22 cellular contexts compared by ENCODE assay signal in the genomic region with DNA sequence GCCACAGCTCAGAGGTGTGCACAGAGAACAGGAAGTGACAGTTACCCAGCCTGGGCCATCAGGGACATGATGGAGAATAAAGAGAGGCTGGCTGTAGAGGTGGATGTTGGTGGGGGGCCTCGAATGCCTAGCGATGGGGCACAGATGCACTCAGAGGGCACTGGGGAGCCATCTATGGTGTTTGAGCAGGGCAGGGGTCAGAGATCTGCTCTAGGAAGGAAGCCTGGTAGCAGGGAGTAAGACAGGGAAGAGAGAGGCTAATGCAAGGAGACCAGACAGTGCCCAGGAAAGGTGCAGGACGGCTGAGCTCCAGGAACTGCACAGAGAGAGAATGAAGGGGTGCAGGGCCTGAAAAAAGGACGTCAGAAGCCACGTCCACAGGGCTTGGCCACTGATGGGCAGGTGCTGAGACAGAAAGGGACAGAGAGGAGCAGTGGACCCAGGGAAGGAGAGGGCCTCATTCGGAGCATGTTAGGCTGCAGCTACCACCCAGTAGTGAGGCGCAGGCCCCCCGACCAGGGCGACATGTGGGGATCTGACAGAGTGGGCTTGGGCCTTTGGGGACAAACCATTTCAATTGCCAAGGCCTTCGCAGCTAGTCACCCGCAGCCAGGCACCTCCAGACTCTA. TPM values are rescaled to one million over a fixed set of nuclear protein-coding genes. Genes with fewer than 3 reads are reported as not detected.
DNase-seq lines count a peak whose midpoint lies in the region; ATAC-seq, FAIRE-seq and TF ChIP-seq lines count a peak whose summit lies in the region.
"Had no signal": no experiment of that assay in that cellular context is flagged by ENCODE, and none has a peak within 500 bp of the region (broad histone marks: within the 10 kb centered on the region; RNA-seq: fewer than 3 reads in every experiment).

No MANE protein-coding gene starts in this region.

- no peaks in the 10 kb centered on the region for H3K27me3 ChIP-seq in DND-41 (ENCODE audit: insufficient read depth, low read length, poor library complexity)
- peaks cover 0 to 25% of the 10 kb centered on the region in 2 experiments; a peak in 4 of 5 replicates for H3K27me3 ChIP-seq in K562 (ENCODE audit: control insufficient read depth in 2 of 2, insufficient read depth in 2 of 2, low read length in 2 of 2)
- no peaks in the 10 kb centered on the region for H3K27me3 ChIP-seq in osteoblast (ENCODE audit: insufficient read depth, low read length)
- H3K27me3 ChIP-seq in neural progenitor cell, result no peaks in the 10 kb centered on the region
- H3K27me3 ChIP-seq: MG63 had no signal

- no peak for TF ChIP-seq EP300 in K562 (IDR thresholded peaks at IDR 0.05; ENCODE audit: low read length)

- 34% methylated on average over 11 of the region's 11 CpGs for WGBS in K562 (ENCODE audit: insufficient coverage, low coverage, missing lambda C conversion rate)

- H3K4me3 ChIP-seq in DND-41 (ENCODE audit: low read depth in 1 of 2, low read length in 2 of 2) (no peak overlapping the region), K562 (no peak overlapping the region), osteoblast (ENCODE audit: insufficient read depth, low read length) (no peak overlapping the region), neural progenitor cell (no peak overlapping the region)
- H3K4me3 ChIP-seq: MG63, SJCRH30 had no signal

- peak overlapping the region; percentile 26 for H3K27ac Mint-ChIP-seq in activated naive CD8-positive, alpha-beta T cell treated with anti-CD3 and anti-CD28 coated beads, Interleukin-2, amount 10 ng/mL, durations not matched to agents 7 days and 5 days
- H3K27ac Mint-ChIP-seq in activated naive CD8-positive, alpha-beta T cell treated with anti-CD3 and anti-CD28 coated beads, Interleukin-2, amount 50 U/mL, for 24 hours, result no peak overlapping the region
- H3K27ac Mint-ChIP-seq in neural progenitor cell, result no peak overlapping the region
- H3K27ac Mint-ChIP-seq: B cell had no signal

- CTCF ChIA-PET in K562 (lab: Yijun Ruan, JAX; ENCODE audit: low intra/inter-chr PET ratio), result no interaction called here

- H3K9me3 ChIP-seq in DND-41 (ENCODE audit: insufficient read depth, low read length, severe bottlenecking) (no peaks in the 10 kb centered on the region), K562 (replicated peaks; ENCODE audit: control insufficient read depth, insufficient read depth, low read depth, low read length) (no peaks in the 10 kb centered on the region), osteoblast (ENCODE audit: low read depth, low read length) (no peaks in the 10 kb centered on the region), neural progenitor cell (ENCODE audit: low read depth) (no peaks in the 10 kb centered on the region)
- H3K9me3 ChIP-seq: MG63, SJCRH30 had no signal

- ATAC-seq in activated naive CD8-positive, alpha-beta T cell treated with anti-CD3 and anti-CD28 coated beads, Interleukin-2, amount 10 ng/mL, durations not matched to agents 7 days and 5 days (ENCODE audit: low read depth), result no peak
- ATAC-seq in activated naive CD8-positive, alpha-beta T cell treated with anti-CD3 and anti-CD28 coated beads, Interleukin-2, amount 50 U/mL, for 24 hours, result no peak
- ATAC-seq in DND-41 (ENCODE audit: insufficient read depth, low read depth) (0 out of 3 replicates have a peak, but pooled peaks have one; percentile 31), K562 (no peak)
- ATAC-seq: HCT116 had no signal

- DNase-seq in activated naive CD8-positive, alpha-beta T cell treated with anti-CD3 and anti-CD28 coated beads, Interleukin-2, amount 10 ng/mL, durations not matched to agents 7 days and 5 days, result no peak
- DNase-seq in activated naive CD8-positive, alpha-beta T cell treated with anti-CD3 and anti-CD28 coated beads, Interleukin-2, amount 50 U/mL, for 24 hours, result no peak
- DNase-seq in DND-41, result no peak
- no peak for DNase-seq in K562 (ENCODE audit: extremely low read depth in 1 of 4, low spot score in 3 of 4)
- DNase-seq in osteoblast (ENCODE audit: insufficient read length, low spot score, missing footprints), result peak; percentile 65
- no peak for DNase-seq in neural progenitor cell (ENCODE audit: low spot score)
- DNase-seq in Ammon's horn (ENCODE audit: low spot score), result no peak
- no peak for DNase-seq in cerebellum (ENCODE audit: low spot score)
- DNase-seq: EL; KG1; MG63; NCI-H1092 treated with DMSO at 0.1 percent for 48 hours; NCI-H1694 treated with DMSO at 0.1 percent for 48 hours; NCI-H345; NCI-H526 treated with DMSO at 0.1 percent for 48 hours; NK-92 treated with Interleukin-12 subunit alpha and Interleukin-12 subunit beta, amount 100 ng/mL, for 24 hours; SJCRH30 had no signal

- H3K79me2 ChIP-seq in DND-41 (ENCODE audit: insufficient read depth, low read length), result no peaks in the 10 kb centered on the region
- H3K79me2 ChIP-seq in K562 (ENCODE audit: control insufficient read depth, insufficient read depth, low read length), result no peaks in the 10 kb centered on the region
- no peaks in the 10 kb centered on the region for H3K79me2 ChIP-seq in osteoblast (ENCODE audit: insufficient read depth, low read length)
- no peaks in the 10 kb centered on the region for H3K79me2 ChIP-seq in neural progenitor cell (ENCODE audit: low read depth)

- intact Hi-C loops in K562 (cut with micrococcal nuclease), result no loop called here

- no peak overlapping the region for H3K4me2 ChIP-seq in DND-41 (ENCODE audit: insufficient read depth, low read length)
- no peak overlapping the region for H3K4me2 ChIP-seq in K562 (ENCODE audit: insufficient read depth, low read length)
- no peak overlapping the region for H3K4me2 ChIP-seq in osteoblast (ENCODE audit: insufficient read depth, low read length)
- H3K4me2 ChIP-seq in neural progenitor cell, result no peak overlapping the region

- H3K4me3 Mint-ChIP-seq in activated naive CD8-positive, alpha-beta T cell treated with anti-CD3 and anti-CD28 coated beads, Interleukin-2, amount 10 ng/mL, durations not matched to agents 7 days and 5 days, result no peak overlapping the region
- H3K4me3 Mint-ChIP-seq in activated naive CD8-positive, alpha-beta T cell treated with anti-CD3 and anti-CD28 coated beads, Interleukin-2, amount 50 U/mL, for 24 hours, result no peak overlapping the region
- no peak overlapping the region for H3K4me3 Mint-ChIP-seq in neural progenitor cell
- H3K4me3 Mint-ChIP-seq: B cell had no signal

- no peak for FAIRE-seq in K562 (lab: Jason Lieb, UNC)
- FAIRE-seq: GM18507 had no signal

- H3K9me3 Mint-ChIP-seq in activated naive CD8-positive, alpha-beta T cell treated with anti-CD3 and anti-CD28 coated beads, Interleukin-2, amount 10 ng/mL, durations not matched to agents 7 days and 5 days, result no peaks in the 10 kb centered on the region
- H3K9me3 Mint-ChIP-seq in activated naive CD8-positive, alpha-beta T cell treated with anti-CD3 and anti-CD28 coated beads, Interleukin-2, amount 50 U/mL, for 24 hours, result no peaks in the 10 kb centered on the region
- H3K9me3 Mint-ChIP-seq in neural progenitor cell, result no peaks in the 10 kb centered on the region

- H3K9ac ChIP-seq in DND-41 (ENCODE audit: low read depth, low read length) (no peak overlapping the region), K562 (ENCODE audit: insufficient read depth in 1 of 2, low read depth in 2 of 2, low read length in 2 of 2) (no peak overlapping the region), neural progenitor cell (no peak overlapping the region)

- peaks cover 9% of the 10 kb centered on the region for H3K4me1 Mint-ChIP-seq in activated naive CD8-positive, alpha-beta T cell treated with anti-CD3 and anti-CD28 coated beads, Interleukin-2, amount 10 ng/mL, durations not matched to agents 7 days and 5 days
- H3K4me1 Mint-ChIP-seq in activated naive CD8-positive, alpha-beta T cell treated with anti-CD3 and anti-CD28 coated beads, Interleukin-2, amount 50 U/mL, for 24 hours, result peaks cover 3% of the 10 kb centered on the region
- peaks cover 18% of the 10 kb centered on the region for H3K4me1 Mint-ChIP-seq in neural progenitor cell
- H3K4me1 Mint-ChIP-seq: B cell had no signal

- H4K20me1 ChIP-seq in DND-41 (ENCODE audit: insufficient read depth, low read length) (peaks cover 89% of the 10 kb centered on the region), K562 (replicated peaks; ENCODE audit: control insufficient read depth, insufficient read depth, low read length) (peaks cover 67% of the 10 kb centered on the region), osteoblast (ENCODE audit: insufficient read depth, low read length) (no peaks in the 10 kb centered on the region), neural progenitor cell (ENCODE audit: low read depth) (peaks cover 11% of the 10 kb centered on the region)

- H3K9me1 ChIP-seq in K562 (ENCODE audit: control insufficient read depth, insufficient read depth, low read length), result peaks cover 4% of the 10 kb centered on the region

- H3K36me3 ChIP-seq in DND-41 (ENCODE audit: insufficient read depth, low read length) (peaks cover 52% of the 10 kb centered on the region), K562 (ENCODE audit: control insufficient read depth, insufficient read depth, low read length) (no peaks in the 10 kb centered on the region), osteoblast (ENCODE audit: insufficient read depth, low read length) (no peaks in the 10 kb centered on the region), neural progenitor cell (no peaks in the 10 kb centered on the region)
- H3K36me3 ChIP-seq: MG63, SJCRH30 had no signal

- H2AFZ ChIP-seq in DND-41 (ENCODE audit: low read depth, low read length) (no peak overlapping the region), K562 (ENCODE audit: low read depth, low read length) (no peak overlapping the region), osteoblast (ENCODE audit: low read length) (no peak overlapping the region), neural progenitor cell (replicated peaks) (no peak overlapping the region)

- no peaks in the 10 kb centered on the region for H3F3A ChIP-seq in neural progenitor cell (ENCODE audit: low read depth)

- no peak for TF ChIP-seq RAD21 in K562 (CRISPR knock-in tag; conservative IDR thresholded peaks at IDR 0.05 in 1 of 2, IDR thresholded peaks at IDR 0.05 in 1 of 2)

- no peak for TF ChIP-seq POLR2A in K562 (conservative IDR thresholded peaks at IDR 0.05)

- no TSS peak for BruUV-seq in K562 (replicated peaks; lab: Mats Ljungman, UMichigan)

- H3K4me1 ChIP-seq in DND-41 (ENCODE audit: insufficient read depth, low read length) (no peaks in the 10 kb centered on the region), K562 (replicated peaks in 1 of 2; ENCODE audit: control insufficient read depth in 2 of 2, insufficient read depth in 2 of 2, low read length in 2 of 2) (peaks cover 0 to 17% of the 10 kb centered on the region in 2 experiments; a peak in 2 of 5 replicates), osteoblast (ENCODE audit: insufficient read depth, low read length) (no peaks in the 10 kb centered on the region), neural progenitor cell (peaks cover 5% of the 10 kb centered on the region)
- H3K4me1 ChIP-seq: SJCRH30 had no signal

- H3K27ac ChIP-seq in DND-41 (ENCODE audit: low read length) (no peak overlapping the region), K562 (ENCODE audit: extremely low read depth, low read depth, low read length) (no peak overlapping the region), osteoblast (ENCODE audit: low read depth, low read length) (no peak overlapping the region), neural progenitor cell (no peak overlapping the region)
- H3K27ac ChIP-seq: HL-60, RWPE1, SJCRH30 had no signal

- in situ Hi-C loops in K562 (cut with MboI), result loop anchor here (5.0 kb wide), 1 partner anchor 298 kb away; no protein-coding TSS in a partner anchor

- no peaks in the 10 kb centered on the region for H3K27me3 Mint-ChIP-seq in activated naive CD8-positive, alpha-beta T cell treated with anti-CD3 and anti-CD28 coated beads, Interleukin-2, amount 10 ng/mL, durations not matched to agents 7 days and 5 days
- H3K27me3 Mint-ChIP-seq in activated naive CD8-positive, alpha-beta T cell treated with anti-CD3 and anti-CD28 coated beads, Interleukin-2, amount 50 U/mL, for 24 hours, result no peaks in the 10 kb centered on the region
- H3K27me3 Mint-ChIP-seq in neural progenitor cell (ENCODE audit: insufficient read depth, low read depth), result peaks cover 6% of the 10 kb centered on the region
- H3K27me3 Mint-ChIP-seq: B cell had no signal

- POLR2A ChIA-PET in activated naive CD8-positive, alpha-beta T cell treated with anti-CD3 and anti-CD28 coated beads, Interleukin-2, amount 10 ng/mL, durations not matched to agents 7 days and 5 days (lab: Charles Lee), result interaction anchor here (0.7 kb wide), 1 partner anchor 349 kb away, joined by 3 read pairs; a partner anchor contains a TSS
- POLR2A ChIA-PET in K562 (lab: Yijun Ruan, JAX), result interaction anchor here (0.5 to 2.9 kb wide), 2 partner anchors 10 to 385 kb away, joined by 3 to 12 read pairs; no protein-coding TSS in a partner anchor

- TF ChIP-seq CTCF in DND-41 (IDR thresholded peaks at IDR 0.05; ENCODE audit: borderline replicate concordance, extremely low read depth, low read length, poor library complexity, severe bottlenecking), result no peak
- no peak for TF ChIP-seq CTCF in K562 (IDR thresholded peaks at IDR 0.05 in 2 of 3, conservative IDR thresholded peaks at IDR 0.05 in 1 of 3; ENCODE audit: insufficient read depth in 2 of 3, low read depth in 1 of 3, low read length in 3 of 3)
- no peak for TF ChIP-seq CTCF in osteoblast (IDR thresholded peaks at IDR 0.05; ENCODE audit: extremely low read depth, low read depth, low read length)
- no peak for TF ChIP-seq CTCF in neural progenitor cell (IDR thresholded peaks at IDR 0.05)

- H3K36me3 Mint-ChIP-seq in activated naive CD8-positive, alpha-beta T cell treated with anti-CD3 and anti-CD28 coated beads, Interleukin-2, amount 10 ng/mL, durations not matched to agents 7 days and 5 days, result peaks cover 20% of the 10 kb centered on the region
- peaks cover 38% of the 10 kb centered on the region for H3K36me3 Mint-ChIP-seq in activated naive CD8-positive, alpha-beta T cell treated with anti-CD3 and anti-CD28 coated beads, Interleukin-2, amount 50 U/mL, for 24 hours (ENCODE audit: low read depth)
- no peaks in the 10 kb centered on the region for H3K36me3 Mint-ChIP-seq in neural progenitor cell

RNA-seq across cellular contexts. Expression of a gene that starts 1.1 kb away (rescaled TPM):
- total RNA-seq in activated naive CD8-positive, alpha-beta T cell treated with anti-CD3 and anti-CD28 coated beads, Interleukin-2, amount 10 ng/mL, durations not matched to agents 7 days and 5 days, result 100 to 1,000 TPM; 290 to 307 TPM
- total RNA-seq in K562 (2011; cell fraction: chromatin; rRNA removed; ENCODE audit: low replicate concordance), result 23.9 and 48.7 TPM in 2 replicates
- 31.2 and 38.0 TPM in 2 replicates for total RNA-seq in K562 (2011; cell fraction: nucleolus; rRNA removed)
- 23.7 and 24.4 TPM in 2 replicates for total RNA-seq in K562 (2011; cell fraction: nucleoplasm; rRNA removed)
- total RNA-seq in K562 (2014; rRNA removed) (4.0 and 11.1 TPM in 2 replicates), K562 (2014; rRNA removed; fragmentation: Illumina TruSeq; extraction: Trizol) (7.1 and 7.2 TPM in 2 replicates), K562 (2015; rRNA removed; fragmentation: Illumina TruSeq; extraction: Trizol) (6.1 and 6.4 TPM in 2 replicates), K562 (2021) (14.7 and 15.8 TPM in 2 replicates), osteoblast (5.0 and 5.8 TPM in 2 replicates), neural progenitor cell (ENCODE audit: low replicate concordance) (2.2 and 8.5 TPM in 2 replicates), cerebellum (6.4 TPM)
- polyA plus RNA-seq in K562 (2011; rRNA removed) (5.8 and 7.4 TPM in 2 replicates), K562 (2014; fragmentation: Illumina TruSeq; extraction: Trizol) (8.1 and 8.2 TPM in 2 replicates), K562 (2014; fragmentation: Nextera tagmentation; extraction: Ambion mirVana) (1 to 10 TPM; 1.8 to 2.4 TPM), K562 (2014; rRNA removed) (8.3 and 10.8 TPM in 2 replicates)
- 3.5 and 7.3 TPM in 2 replicates for polyA plus RNA-seq in K562 (2011; cell fraction: cytosol; rRNA removed)
- polyA plus RNA-seq in K562 (2011; cell fraction: nucleus; rRNA removed), result 19.8 and 26.0 TPM in 2 replicates
- polyA plus RNA-seq in K562 (2012), result 11.8 and 15.5 TPM in 2 replicates
- polyA minus RNA-seq in K562 (2011; rRNA and poly(A)+ RNA removed), result 2.0 and 5.5 TPM in 2 replicates
- 3.7 and 4.5 TPM in 2 replicates for polyA minus RNA-seq in K562 (2011; cell fraction: cytosol; rRNA and poly(A)+ RNA removed)
- 13.6 and 16.0 TPM in 2 replicates for polyA minus RNA-seq in K562 (2011; cell fraction: nucleus; rRNA and poly(A)+ RNA removed)

RNA-seq across cellular contexts. Expression of a gene that starts 52.4 kb away (rescaled TPM):
- total RNA-seq in activated naive CD8-positive, alpha-beta T cell treated with anti-CD3 and anti-CD28 coated beads, Interleukin-2, amount 10 ng/mL, durations not matched to agents 7 days and 5 days, result 10 to 100 TPM; 16.4 to 17.5 TPM
- total RNA-seq in K562 (2011; cell fraction: chromatin; rRNA removed; ENCODE audit: low replicate concordance), result 82.6 and 164 TPM in 2 replicates
- 73.7 and 83.2 TPM in 2 replicates for total RNA-seq in K562 (2011; cell fraction: nucleolus; rRNA removed)
- 59.2 and 65.8 TPM in 2 replicates for total RNA-seq in K562 (2011; cell fraction: nucleoplasm; rRNA removed)
- total RNA-seq in K562 (2014; rRNA removed) (10.5 and 11.0 TPM in 2 replicates), K562 (2014; rRNA removed; fragmentation: Illumina TruSeq; extraction: Trizol) (3.3 and 4.8 TPM in 2 replicates), K562 (2015; rRNA removed; fragmentation: Illumina TruSeq; extraction: Trizol) (6.2 and 6.9 TPM in 2 replicates), K562 (2021) (23.3 and 26.2 TPM in 2 replicates), osteoblast (6.5 and 8.0 TPM in 2 replicates), neural progenitor cell (ENCODE audit: low replicate concordance) (8.9 and 13.0 TPM in 2 replicates), cerebellum (21.7 TPM)
- polyA plus RNA-seq in K562 (2011; rRNA removed) (6.7 and 9.8 TPM in 2 replicates), K562 (2014; fragmentation: Illumina TruSeq; extraction: Trizol) (9.6 and 10.4 TPM in 2 replicates), K562 (2014; fragmentation: Nextera tagmentation; extraction: Ambion mirVana) (under 1 TPM; 0.52 to 0.77 TPM), K562 (2014; rRNA removed) (13.9 and 15.3 TPM in 2 replicates)
- 4.6 and 7.6 TPM in 2 replicates for polyA plus RNA-seq in K562 (2011; cell fraction: cytosol; rRNA removed)
- polyA plus RNA-seq in K562 (2011; cell fraction: nucleus; rRNA removed), result 71.9 and 106 TPM in 2 replicates
- polyA plus RNA-seq in K562 (2012), result 12.4 and 19.3 TPM in 2 replicates
- polyA minus RNA-seq in K562 (2011; rRNA and poly(A)+ RNA removed), result 7.0 and 7.9 TPM in 2 replicates
- polyA minus RNA-seq in K562 (2011; cell fraction: cytosol; rRNA and poly(A)+ RNA removed), result 10.7 and 12.6 TPM in 2 replicates
- 31.6 and 34.4 TPM in 2 replicates for polyA minus RNA-seq in K562 (2011; cell fraction: nucleus; rRNA and poly(A)+ RNA removed)

Comparison
In these comparisons a context has a peak if more than half of its experiments do, and no peak if none do; other contexts are left out.
1. RNA of a gene that starts 1.1 kb away (total RNA-seq): 290 to 307 TPM in activated naive CD8-positive, alpha-beta T cell treated with anti-CD3 and anti-CD28 coated beads, Interleukin-2, amount 10 ng/mL, durations not matched to agents 7 days and 5 days; 4.0 to 48.7 TPM in K562, 6.4 TPM in cerebellum (single experiment), 5.0 to 5.8 TPM in osteoblast and 2.2 to 8.5 TPM in neural progenitor cell; every median in the first group is over 4 times any median in the second.